ENCODE assay signal across 9 cellular contexts in genomic region chr11:44309483-44310197, GRCh38. TPM values are rescaled to one million over a fixed set of nuclear protein-coding genes. Genes with fewer than 3 reads are reported as not detected.
DNase-seq lines count a peak whose midpoint lies in the region; ATAC-seq and TF ChIP-seq lines count a peak whose summit lies in the region.
"Had no signal": no experiment of that assay in that cellular context is flagged by ENCODE, and none has a peak within 500 bp of the region (broad histone marks: within the 10 kb centered on the region; RNA-seq: fewer than 3 reads in every experiment).

Gene ALX4, minus strand, starts transcription at chr11:44310139. Its CDS starts 77 bp downstream, at chr11:44310062.

- no peaks in the 10 kb centered on the region for H4K20me1 ChIP-seq in Karpas-422 (ENCODE audit: insufficient read depth, low read depth, low read length)

- H3K9me3 ChIP-seq in iPS-18a (ENCODE audit: control insufficient read depth, low read depth, low read length) (no peaks in the 10 kb centered on the region), stomach (no peaks in the 10 kb centered on the region), Karpas-422 (ENCODE audit: low read length) (no peaks in the 10 kb centered on the region)
- H3K9me3 ChIP-seq: body of pancreas had no signal

- DNase-seq in AG10803 (ENCODE audit: low read depth), result peak; percentile 45
- peak; percentile 26 to 32 for DNase-seq in HL-60 (ENCODE audit: low read depth in 1 of 2, low spot score in 1 of 2)
- DNase-seq in activated naive CD4-positive, alpha-beta T cell treated with anti-CD3 and anti-CD28 coated beads for 36 hours, result peak; percentile 77
- DNase-seq in stomach, result no peak
- DNase-seq in NCI-H187 treated with DMSO at 0.1 percent for 48 hours (lab: John Stamatoyannopoulos, UW), result no peak
- no peak for DNase-seq in Karpas-422

- H2AFZ ChIP-seq in Karpas-422 (ENCODE audit: low read length), result no peak within 1 kb of the TSS

- H3K27me3 ChIP-seq in HL-60 (ENCODE audit: insufficient read depth, poor library complexity, severe bottlenecking) (peaks cover 88% of the 10 kb centered on the region), iPS-18a (ENCODE audit: control insufficient read depth, insufficient read depth, low read length) (peaks cover 100% of the 10 kb centered on the region), stomach (peaks cover 54 to 100% (median 100%) of the 10 kb centered on the region in 3 donors), Karpas-422 (ENCODE audit: low read length) (no peaks in the 10 kb centered on the region)

- H3K27ac Mint-ChIP-seq in activated naive CD4-positive, alpha-beta T cell treated with anti-CD3 and anti-CD28 coated beads for 36 hours, result no peak within 1 kb of the TSS

- WGBS in stomach, 5 donors, result 1 to 4% (median 2%) methylated on average over 11 to 71 of the region's 71 CpGs

- TF ChIP-seq EP300 in stomach (IDR thresholded peaks at IDR 0.05), result no peak

- H3K4me2 ChIP-seq in Karpas-422 (ENCODE audit: low read depth, low read length, poor library complexity, severe bottlenecking), result no peak within 1 kb of the TSS

- H3K4me1 Mint-ChIP-seq in activated naive CD4-positive, alpha-beta T cell treated with anti-CD3 and anti-CD28 coated beads for 36 hours (ENCODE audit: low read depth), result peaks cover 19% of the 10 kb centered on the region

- CTCF ChIA-PET in activated naive CD4-positive, alpha-beta T cell treated with anti-CD3 and anti-CD28 coated beads for 36 hours (lab: Charles Lee), result no interaction called here

- no peaks in the 10 kb centered on the region for H3K79me2 ChIP-seq in Karpas-422 (ENCODE audit: low read length)

- H3K4me3 Mint-ChIP-seq in activated naive CD4-positive, alpha-beta T cell treated with anti-CD3 and anti-CD28 coated beads for 36 hours, result peak within 1 kb of the TSS; percentile 49

- H3K36me3 Mint-ChIP-seq in activated naive CD4-positive, alpha-beta T cell treated with anti-CD3 and anti-CD28 coated beads for 36 hours (ENCODE audit: low read depth), result no peaks in the 10 kb centered on the region

- no peak for TF ChIP-seq POLR2A in stomach (IDR thresholded peaks at IDR 0.05)

- H3K27me3 Mint-ChIP-seq in activated naive CD4-positive, alpha-beta T cell treated with anti-CD3 and anti-CD28 coated beads for 36 hours (ENCODE audit: low read depth), result peaks cover 89% of the 10 kb centered on the region

- H3K9ac ChIP-seq in iPS-18a (ENCODE audit: low read length) (no peak within 1 kb of the TSS), Karpas-422 (ENCODE audit: low read length) (no peak within 1 kb of the TSS)

- H3K27ac ChIP-seq in HL-60 (replicated peaks), result no peak within 1 kb of the TSS
- H3K27ac ChIP-seq in iPS-18a (ENCODE audit: low read length), result no peak within 1 kb of the TSS
- H3K27ac ChIP-seq in stomach, result no peak within 1 kb of the TSS
- H3K27ac ChIP-seq in Karpas-422 (ENCODE audit: low read length), result no peak within 1 kb of the TSS
- H3K27ac ChIP-seq: body of pancreas had no signal

- intact Hi-C loops in activated naive CD4-positive, alpha-beta T cell treated with anti-CD3 and anti-CD28 coated beads for 36 hours (cut with micrococcal nuclease), result loop anchor here (5.0 to 10.0 kb wide), 2 partner anchors 117 to 735 kb away; no protein-coding TSS in a partner anchor
- intact Hi-C loops in stomach (cut with DNase I; ENCODE audit: low total_unique reads), result no loop called here

- peak within 1 kb of the TSS; percentile 49 for H3K4me3 ChIP-seq in AG10803 (ENCODE audit: low read length)
- no peak within 1 kb of the TSS for H3K4me3 ChIP-seq in HL-60 (replicated peaks; ENCODE audit: insufficient read depth, low read length)
- H3K4me3 ChIP-seq in iPS-18a (ENCODE audit: low read length), result peak within 1 kb of the TSS; percentile 41
- peak within 1 kb of the TSS; percentile 7 to 50 (median 31) for H3K4me3 ChIP-seq in stomach
- H3K4me3 ChIP-seq in Karpas-422 (ENCODE audit: low read length), result no peak within 1 kb of the TSS
- H3K4me3 ChIP-seq: body of pancreas had no signal

- TF ChIP-seq CTCF in AG10803 (conservative IDR thresholded peaks at IDR 0.05; ENCODE audit: low read length) (no peak), HL-60 (IDR thresholded peaks at IDR 0.05; ENCODE audit: insufficient read depth, low read length) (no peak), stomach (IDR thresholded peaks at IDR 0.05) (no peak)

- no peaks in the 10 kb centered on the region for H3K9me2 ChIP-seq in Karpas-422 (replicated peaks; ENCODE audit: insufficient read depth, low read length)

- H3K4me1 ChIP-seq in iPS-18a (ENCODE audit: control insufficient read depth, low read depth, low read length) (peaks cover 15% of the 10 kb centered on the region), stomach (peaks cover 31 to 51% (median 39%) of the 10 kb centered on the region in 4 donors), Karpas-422 (ENCODE audit: low read length) (no peaks in the 10 kb centered on the region)

- H3K9me3 Mint-ChIP-seq in activated naive CD4-positive, alpha-beta T cell treated with anti-CD3 and anti-CD28 coated beads for 36 hours, result no peaks in the 10 kb centered on the region

- ATAC-seq in HG02759 (IDR thresholded peaks at IDR 0.05; ENCODE audit: unreplicated experiment), result no peak
- ATAC-seq: body of pancreas had no signal

- H3K36me3 ChIP-seq in iPS-18a (ENCODE audit: control insufficient read depth, low read depth, low read length), result no peaks in the 10 kb centered on the region
- no peaks in the 10 kb centered on the region for H3K36me3 ChIP-seq in stomach
- H3K36me3 ChIP-seq in Karpas-422 (ENCODE audit: insufficient read depth, low read length), result no peaks in the 10 kb centered on the region

RNA-seq across cellular contexts. Expression of gene ALX4, which starts in this region (rescaled TPM):
- not detected for total RNA-seq in activated naive CD4-positive, alpha-beta T cell treated with anti-CD3 and anti-CD28 coated beads for 36 hours
- total RNA-seq in stomach, result not detected
- polyA plus RNA-seq in stomach, result not detected
- total RNA-seq in Karpas-422 (2014; rRNA removed; shearing (Covaris generic); ENCODE audit: low replicate concordance), result not detected in 2 replicates
- total RNA-seq: body of pancreas had no signal

Comparison
In these comparisons a context has a peak if more than half of its experiments do, and no peak if none do; other contexts are left out.
1. Peak in DNase-seq in activated naive CD4-positive, alpha-beta T cell treated with anti-CD3 and anti-CD28 coated beads for 36 hours; RNA of the gene not detected or under 1 TPM.
2. DNase-seq: peak in AG10803 (single experiment) and HL-60 (2 of 2); none in stomach (single experiment), NCI-H187 treated with DMSO at 0.1 percent for 48 hours (single experiment) and Karpas-422 (single experiment).
3. H3K4me3 ChIP-seq: peak in AG10803 (single experiment), iPS-18a (single experiment) and stomach (4 of 4); none in HL-60 (single experiment) and Karpas-422 (single experiment).